Comparison of ENCODE assay signal across 22 cellular contexts in the genomic region with DNA sequence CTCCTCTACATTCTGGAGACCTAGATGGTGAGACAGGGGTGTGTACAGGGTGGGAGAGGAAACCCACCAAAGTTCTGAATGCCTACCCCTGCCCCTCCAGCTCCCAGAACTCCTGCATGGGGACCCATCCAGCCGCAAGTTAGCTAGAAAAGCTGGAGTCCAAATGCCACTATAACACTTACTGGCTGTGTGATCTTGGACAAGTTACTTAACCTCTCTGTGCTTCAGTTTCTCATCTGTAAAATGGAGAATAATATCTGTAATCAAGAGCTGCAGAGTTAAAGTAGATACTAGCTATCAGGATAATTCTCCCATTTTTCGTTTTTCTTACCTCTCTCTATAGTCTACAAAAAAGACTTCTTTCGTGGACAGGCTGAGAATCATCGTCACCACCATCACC.
DNase-seq lines count a peak whose midpoint lies in the region; ATAC-seq and TF ChIP-seq lines count a peak whose summit lies in the region.
"Had no signal": no experiment of that assay in that cellular context is flagged by ENCODE, and none has a peak within 500 bp of the region (broad histone marks: within the 10 kb centered on the region; RNA-seq: fewer than 3 reads in every experiment).

No MANE protein-coding gene starts in this region.

- intact Hi-C loops in left cardiac atrium (cut with DNase I), result no loop called here
- intact Hi-C loops in vagina (cut with DNase I), result no loop called here

- TF ChIP-seq CTCF in right atrium auricular region (IDR thresholded peaks at IDR 0.05) (no peak), vagina (IDR thresholded peaks at IDR 0.05) (no peak)

- no peaks in the 10 kb centered on the region for H3K36me3 ChIP-seq in right atrium auricular region
- no peaks in the 10 kb centered on the region for H3K36me3 ChIP-seq in esophagus (ENCODE audit: control insufficient read depth in 2 of 2, insufficient read depth in 2 of 2, low read length in 1 of 2)
- no peaks in the 10 kb centered on the region for H3K36me3 ChIP-seq in rectal smooth muscle tissue (ENCODE audit: control insufficient read depth, insufficient read depth, low read length)
- H3K36me3 ChIP-seq in vagina, result no peaks in the 10 kb centered on the region
- H3K36me3 ChIP-seq: MG63 had no signal

- no peak for TF ChIP-seq POLR2A in vagina (IDR thresholded peaks at IDR 0.05)

- no peak for ATAC-seq in left cardiac atrium
- no peak for ATAC-seq in GM21423 (IDR thresholded peaks at IDR 0.05; ENCODE audit: unreplicated experiment)
- ATAC-seq: stimulated activated naive CD8-positive, alpha-beta T cell treated with anti-CD3 and anti-CD28 coated beads, Interleukin-15, Interleukin-2, amounts not matched to agents 100 U/mL and 50 U/mL, for 24 hours; T-helper 17 cell had no signal

- H3K4me3 ChIP-seq in right atrium auricular region (peak overlapping the region; percentile 7 to 21), esophagus (ENCODE audit: low read depth in 1 of 2, low read length in 2 of 2) (no peak overlapping the region), rectal smooth muscle tissue (ENCODE audit: low read length) (no peak overlapping the region), vagina (no peak overlapping the region)
- H3K4me3 ChIP-seq: dorsolateral prefrontal cortex, lung, MG63 had no signal

- 81 to 88% methylated on average over 4 of the region's 4 CpGs for WGBS in esophagus, 2 donors

- DNase-seq in right atrium auricular region (ENCODE audit: low spot score) (no peak), left cardiac atrium (no peak), vagina (ENCODE audit: extremely low spot score in 2 of 2) (no peak), NCI-H748 treated with DMSO at 0.1 percent for 48 hours (lab: John Stamatoyannopoulos, UW) (no peak)
- DNase-seq in stimulated activated CD4-positive, alpha-beta T cell treated with anti-CD3 and anti-CD28 coated beads, Interleukin-1b, Interleukin-23, amount 100 ng/mL, for 48 hours, result no peak
- DNase-seq: activated CD4-positive, alpha-beta memory T cell treated with anti-CD3 and anti-CD28 coated beads, Interleukin-2, amount 10 ng/mL, durations not matched to agents 7 days and 5 days; activated CD4-positive, CD25-positive, alpha-beta regulatory T cell treated with anti-CD3 and anti-CD28 coated beads, Interleukin-2, amount 50 U/mL, for 72 hours; activated CD8-positive, alpha-beta memory T cell treated with anti-CD3 and anti-CD28 coated beads, Interleukin-2, amount 50 U/mL, for 48 hours; activated naive CD4-positive, alpha-beta T cell treated with anti-CD3 and anti-CD28 coated beads, Interleukin-2, amount 10 ng/mL, durations not matched to agents 7 days and 5 days; amniotic stem cell; central memory CD4-positive, alpha-beta T cell; dorsolateral prefrontal cortex; NCI-H2081 treated with DMSO at 0.1 percent for 48 hours; stimulated activated naive CD8-positive, alpha-beta T cell treated with anti-CD3 and anti-CD28 coated beads, Interleukin-15, Interleukin-2, amounts not matched to agents 100 U/mL and 50 U/mL, for 24 hours; T-helper 17 cell; trophoblast cell had no signal

- H3K27ac ChIP-seq in right atrium auricular region (peak overlapping the region; percentile 91 to 92), esophagus (ENCODE audit: low read depth in 2 of 2, low read length in 1 of 2) (peak overlapping the region; percentile 56 to 83), rectal smooth muscle tissue (ENCODE audit: low read depth, low read length) (peak overlapping the region; percentile 97), vagina (peak overlapping the region; percentile 1)
- H3K27ac ChIP-seq: parathyroid adenoma had no signal

- H3K4me1 ChIP-seq in right atrium auricular region (peaks cover 0 to 87% of the 10 kb centered on the region in 2 donors), esophagus (ENCODE audit: control insufficient read depth in 2 of 2, insufficient read depth in 2 of 2, low read length in 1 of 2) (peaks cover 8% of the 10 kb centered on the region in 2 donors), rectal smooth muscle tissue (ENCODE audit: control insufficient read depth, insufficient read depth, low read length) (peaks cover 74% of the 10 kb centered on the region), vagina (peaks cover 24% of the 10 kb centered on the region)
- H3K4me1 ChIP-seq: parathyroid adenoma had no signal

- H3K9ac ChIP-seq in rectal smooth muscle tissue (ENCODE audit: low read length), result no peak overlapping the region
- H3K9ac ChIP-seq: parathyroid adenoma had no signal

- H3K9me3 ChIP-seq in right atrium auricular region (no peaks in the 10 kb centered on the region), esophagus (ENCODE audit: control insufficient read depth in 2 of 2, insufficient read depth in 1 of 2, low read depth in 1 of 2, low read length in 1 of 2) (no peaks in the 10 kb centered on the region), vagina (no peaks in the 10 kb centered on the region)
- H3K9me3 ChIP-seq: MG63 had no signal

- H3K27me3 ChIP-seq in right atrium auricular region, result no peaks in the 10 kb centered on the region
- H3K27me3 ChIP-seq in esophagus (ENCODE audit: control insufficient read depth in 1 of 2, insufficient read depth in 2 of 2, low read length in 2 of 2), result no peaks in the 10 kb centered on the region
- no peaks in the 10 kb centered on the region for H3K27me3 ChIP-seq in rectal smooth muscle tissue (ENCODE audit: control insufficient read depth, insufficient read depth, low read length)
- H3K27me3 ChIP-seq in vagina, result no peaks in the 10 kb centered on the region
- H3K27me3 ChIP-seq: dorsolateral prefrontal cortex, MG63 had no signal

Comparison
In these comparisons a context has a peak if more than half of its experiments do, and no peak if none do; other contexts are left out.
1. H3K27ac ChIP-seq: peak in every context shown above with its lines; median percentile 97 in rectal smooth muscle tissue; 92 in right atrium auricular region; 70 in esophagus; 1 in vagina.
2. H3K4me3 ChIP-seq: peak in right atrium auricular region (2 of 2); none in esophagus (0 of 2), rectal smooth muscle tissue (single experiment) and vagina (0 of 2).